In genomic region chr12:45049912-45050318, GRCh38 we compare ENCODE assay signal across 18 cellular contexts. TPM values are rescaled to one million over a fixed set of nuclear protein-coding genes. Genes with fewer than 3 reads are reported as not detected.
A peak's percentile ranks its signal among the peaks of the same experiment; 100 is the strongest.
DNase-seq lines count a peak whose midpoint lies in the region; ATAC-seq and TF ChIP-seq lines count a peak whose summit lies in the region.
"Had no signal": no experiment of that assay in that cellular context is flagged by ENCODE, and none has a peak within 500 bp of the region (broad histone marks: within the 10 kb centered on the region; RNA-seq: fewer than 3 reads in every experiment).

No MANE protein-coding gene starts in this region.

- H3K4me3 Mint-ChIP-seq in activated naive CD8-positive, alpha-beta T cell = peak overlapping the region; percentile 46
- H3K4me3 Mint-ChIP-seq in activated naive CD8-positive, alpha-beta T cell treated with anti-CD3 and anti-CD28 coated beads for 36 hours = no peak overlapping the region
- H3K4me3 Mint-ChIP-seq: CD4-positive, alpha-beta T cell had no signal

- H3K27ac Mint-ChIP-seq in activated naive CD8-positive, alpha-beta T cell = no peak overlapping the region
- H3K27ac Mint-ChIP-seq in activated naive CD8-positive, alpha-beta T cell treated with anti-CD3 and anti-CD28 coated beads for 36 hours = no peak overlapping the region
- H3K27ac Mint-ChIP-seq: CD4-positive, alpha-beta T cell had no signal

- no peaks in the 10 kb centered on the region for H3K4me1 ChIP-seq in fibroblast of lung (ENCODE audit: control insufficient read depth, extremely low read depth, insufficient read depth, low read length)
- H3K4me1 ChIP-seq in thoracic aorta (ENCODE audit: control insufficient read depth in 1 of 2, low read depth in 2 of 2) = peaks cover 0 to 12% of the 10 kb centered on the region in 2 donors
- H3K4me1 ChIP-seq: SJCRH30 had no signal

- no peaks in the 10 kb centered on the region for H3K36me3 Mint-ChIP-seq in activated naive CD8-positive, alpha-beta T cell
- no peaks in the 10 kb centered on the region for H3K36me3 Mint-ChIP-seq in activated naive CD8-positive, alpha-beta T cell treated with anti-CD3 and anti-CD28 coated beads for 36 hours
- H3K36me3 Mint-ChIP-seq: naive thymus-derived CD8-positive, alpha-beta T cell had no signal

- no peaks in the 10 kb centered on the region for H3K79me2 ChIP-seq in fibroblast of lung (ENCODE audit: control insufficient read depth, insufficient read depth, low read length)

- no peak overlapping the region for H3K4me2 ChIP-seq in fibroblast of lung (ENCODE audit: extremely low read depth, insufficient read depth, low read length)

- H3K27me3 ChIP-seq in fibroblast of lung (ENCODE audit: control insufficient read depth, insufficient read depth, low read length) = peaks cover 11% of the 10 kb centered on the region
- H3K27me3 ChIP-seq in thoracic aorta (replicated peaks; ENCODE audit: insufficient read depth) = no peaks in the 10 kb centered on the region

- H4K20me1 ChIP-seq in fibroblast of lung (ENCODE audit: control insufficient read depth, extremely low read depth, insufficient read depth, low read length) = no peaks in the 10 kb centered on the region

- TF ChIP-seq CTCF in fibroblast of lung (conservative IDR thresholded peaks at IDR 0.05 in 1 of 2, IDR thresholded peaks at IDR 0.05 in 1 of 2; ENCODE audit: low read depth in 1 of 2, low read length in 2 of 2) = no peak
- TF ChIP-seq CTCF in thoracic aorta (IDR thresholded peaks at IDR 0.05) = no peak

- no peak overlapping the region for H3K9ac ChIP-seq in fibroblast of lung (ENCODE audit: insufficient read depth, low read length)

- H3K36me3 ChIP-seq in fibroblast of lung (ENCODE audit: control insufficient read depth, insufficient read depth, low read length) = no peaks in the 10 kb centered on the region
- H3K36me3 ChIP-seq in thoracic aorta = no peaks in the 10 kb centered on the region
- H3K36me3 ChIP-seq: SJCRH30 had no signal

- no peak for ATAC-seq in thoracic aorta (ENCODE audit: insufficient number of reproducible peaks, low FRiP score, low read depth)
- ATAC-seq in GM21723 (IDR thresholded peaks at IDR 0.05; ENCODE audit: unreplicated experiment) = no peak
- ATAC-seq: naive thymus-derived CD8-positive, alpha-beta T cell had no signal

- H3K27ac ChIP-seq in fibroblast of lung (ENCODE audit: insufficient read depth, low read length) = no peak overlapping the region
- no peak overlapping the region for H3K27ac ChIP-seq in thoracic aorta
- H3K27ac ChIP-seq: SJCRH30 had no signal

- no peaks in the 10 kb centered on the region for H3K9me3 ChIP-seq in fibroblast of lung (ENCODE audit: control insufficient read depth, insufficient read depth, low read depth, low read length)
- H3K9me3 ChIP-seq in thoracic aorta = no peaks in the 10 kb centered on the region
- H3K9me3 ChIP-seq: SJCRH30 had no signal

- peaks cover 29% of the 10 kb centered on the region for H3K27me3 Mint-ChIP-seq in activated naive CD8-positive, alpha-beta T cell
- H3K27me3 Mint-ChIP-seq in activated naive CD8-positive, alpha-beta T cell treated with anti-CD3 and anti-CD28 coated beads for 36 hours = peaks cover 72% of the 10 kb centered on the region

- H2AFZ ChIP-seq in fibroblast of lung (ENCODE audit: low read length) = no peak overlapping the region

- DNase-seq in activated naive CD8-positive, alpha-beta T cell treated with anti-CD3 and anti-CD28 coated beads for 36 hours = no peak
- DNase-seq in fibroblast of lung (ENCODE audit: low read depth in 2 of 2) (peak; percentile 3 to 6), left kidney (ENCODE audit: low read depth, low spot score) (peak; percentile 22), thoracic aorta (ENCODE audit: low spot score) (no peak), NCI-H524 (lab: John Stamatoyannopoulos, UW) (no peak)
- no peak for DNase-seq in activated CD8-positive, alpha-beta memory T cell treated with anti-CD3 and anti-CD28 coated beads for 24 hours
- DNase-seq: activated naive CD4-positive, alpha-beta T cell; CD4-positive, alpha-beta T cell; naive thymus-derived CD8-positive, alpha-beta T cell; NCI-H2081; SJCRH30 had no signal

- no peaks in the 10 kb centered on the region for H3K4me1 Mint-ChIP-seq in activated naive CD8-positive, alpha-beta T cell (ENCODE audit: low read depth)
- H3K4me1 Mint-ChIP-seq in activated naive CD8-positive, alpha-beta T cell treated with anti-CD3 and anti-CD28 coated beads for 36 hours = peaks cover 6% of the 10 kb centered on the region

- H3K4me3 ChIP-seq in fibroblast of lung (replicated peaks in 1 of 4; ENCODE audit: control extremely low read depth in 1 of 4, insufficient read depth in 1 of 4, low read depth in 3 of 4, low read length in 4 of 4) (no peak overlapping the region), thoracic aorta (peak overlapping the region; percentile 72)
- H3K4me3 ChIP-seq: SJCRH30 had no signal

- H3K9me3 Mint-ChIP-seq in activated naive CD8-positive, alpha-beta T cell (ENCODE audit: low read depth) = no peaks in the 10 kb centered on the region
- no peaks in the 10 kb centered on the region for H3K9me3 Mint-ChIP-seq in activated naive CD8-positive, alpha-beta T cell treated with anti-CD3 and anti-CD28 coated beads for 36 hours
- H3K9me3 Mint-ChIP-seq: CD4-positive, alpha-beta T cell; naive thymus-derived CD8-positive, alpha-beta T cell had no signal

RNA-seq across cellular contexts. Expression of gene DBX2, which starts 1.0 kb away (rescaled TPM):
- not detected for total RNA-seq in activated naive CD8-positive, alpha-beta T cell treated with anti-CD3 and anti-CD28 coated beads for 36 hours
- not detected in 2 replicates for total RNA-seq in fibroblast of lung
- not detected in 2 replicates for polyA plus RNA-seq in fibroblast of lung
- polyA plus RNA-seq in fibroblast of lung (2012) = not detected in 2 replicates
- polyA minus RNA-seq in fibroblast of lung (ENCODE audit: low replicate concordance) = not detected in 2 replicates
- under 1 TPM in 1 of 2 donors, not detected in 1; 0.27 TPM for total RNA-seq in thoracic aorta
- total RNA-seq: A172; CD4-positive, alpha-beta T cell; chondrocyte; esophagus mucosa; G401; kidney epithelial cell; naive thymus-derived CD8-positive, alpha-beta T cell; SJCRH30 had no signal
- polyA plus RNA-seq: naive thymus-derived CD8-positive, alpha-beta T cell had no signal

Comparison
In these comparisons a context has a peak if more than half of its experiments do, and no peak if none do; other contexts are left out.
1. DNase-seq: peak in fibroblast of lung (2 of 2) and left kidney (single experiment); none in activated naive CD8-positive, alpha-beta T cell treated with anti-CD3 and anti-CD28 coated beads for 36 hours (single experiment), thoracic aorta (single experiment), activated CD8-positive, alpha-beta memory T cell treated with anti-CD3 and anti-CD28 coated beads for 24 hours (single experiment) and NCI-H524 (0 of 2).